12 cellular contexts compared by ENCODE assay signal in the genomic region with DNA sequence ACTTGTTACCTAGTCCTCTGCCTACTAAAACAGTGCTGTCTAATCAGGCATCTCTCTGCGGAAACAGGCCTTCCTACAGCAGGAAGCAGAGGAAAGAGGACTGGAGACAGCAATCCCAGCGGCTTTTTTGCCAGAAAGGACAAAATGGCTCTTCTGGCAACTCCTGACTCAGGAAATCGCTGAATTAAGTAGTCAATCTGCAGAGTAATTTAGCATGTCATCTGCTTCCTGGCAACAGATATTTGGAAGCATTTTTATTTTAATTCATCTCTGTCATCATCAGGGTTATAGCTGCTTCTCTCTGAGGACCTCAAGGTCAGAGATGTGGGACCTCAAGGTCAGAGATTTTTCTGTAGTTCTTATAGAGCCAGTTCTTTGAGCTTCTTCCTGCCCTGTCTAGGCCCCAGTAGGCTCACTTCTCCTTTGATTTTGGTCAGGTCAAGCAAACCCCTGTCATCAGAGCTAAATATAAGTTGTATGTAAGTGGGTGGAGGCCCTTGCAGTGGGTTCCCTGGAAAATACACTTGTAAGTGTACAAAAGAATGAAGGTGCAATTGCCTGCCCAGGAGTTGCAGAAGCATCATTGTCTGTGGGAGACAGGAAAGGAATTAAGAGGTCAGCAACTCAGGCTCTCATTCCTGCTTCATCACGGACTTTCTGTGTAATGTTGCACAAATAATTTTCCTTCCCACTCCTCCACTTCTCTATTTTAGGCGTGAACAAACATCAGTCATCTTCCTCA.
DNase-seq lines count a peak whose midpoint lies in the region; ATAC-seq, FAIRE-seq and TF ChIP-seq lines count a peak whose summit lies in the region.
"Had no signal": no experiment of that assay in that cellular context is flagged by ENCODE, and none has a peak within 500 bp of the region (broad histone marks: within the 10 kb centered on the region; RNA-seq: fewer than 3 reads in every experiment).

No MANE protein-coding gene starts in this region.

- H3K4me1 Mint-ChIP-seq in activated naive CD4-positive, alpha-beta T cell treated with anti-CD3 and anti-CD28 coated beads, Interleukin-2, amount 10 ng/mL, durations not matched to agents 7 days and 5 days, result no peaks in the 10 kb centered on the region

- H3K4me2 ChIP-seq in GM23248 (ENCODE audit: unreplicated experiment), result no peak overlapping the region

- H3K9me3 ChIP-seq in GM23248 (ENCODE audit: low read depth) (no peaks in the 10 kb centered on the region), body of pancreas (no peaks in the 10 kb centered on the region), kidney (ENCODE audit: control insufficient read depth in 1 of 2, low read length in 2 of 2) (no peaks in the 10 kb centered on the region)
- H3K9me3 ChIP-seq: ovary had no signal

- TF ChIP-seq POLR2A in body of pancreas (IDR thresholded peaks at IDR 0.05), result no peak

- peaks cover 4% of the 10 kb centered on the region for H3K27me3 Mint-ChIP-seq in activated naive CD4-positive, alpha-beta T cell treated with anti-CD3 and anti-CD28 coated beads, Interleukin-2, amount 10 ng/mL, durations not matched to agents 7 days and 5 days

- TF ChIP-seq CTCF in body of pancreas (IDR thresholded peaks at IDR 0.05) (no peak), kidney (IDR thresholded peaks at IDR 0.05; ENCODE audit: borderline replicate concordance, extremely low read depth, insufficient read depth) (no peak)

- H3K27me3 ChIP-seq in GM23248 (replicated peaks; ENCODE audit: insufficient read depth) (no peaks in the 10 kb centered on the region), body of pancreas (no peaks in the 10 kb centered on the region)
- H3K27me3 ChIP-seq: ovary had no signal

- H4K20me1 ChIP-seq in GM23248 (ENCODE audit: insufficient read depth), result no peaks in the 10 kb centered on the region

- no peaks in the 10 kb centered on the region for H3K79me2 ChIP-seq in GM23248 (ENCODE audit: insufficient read depth)

- CTCF ChIA-PET in activated naive CD4-positive, alpha-beta T cell treated with anti-CD3 and anti-CD28 coated beads, Interleukin-2, amount 10 ng/mL, durations not matched to agents 7 days and 5 days (lab: Charles Lee), result no interaction called here

- no peaks in the 10 kb centered on the region for H3K36me3 ChIP-seq in GM23248 (ENCODE audit: low read depth)
- no peaks in the 10 kb centered on the region for H3K36me3 ChIP-seq in body of pancreas (replicated peaks in 1 of 2; ENCODE audit: insufficient read depth in 1 of 2, low read depth in 2 of 2)
- no peaks in the 10 kb centered on the region for H3K36me3 ChIP-seq in kidney (ENCODE audit: control insufficient read depth in 1 of 2, insufficient read depth in 2 of 2, low read length in 2 of 2)
- H3K36me3 ChIP-seq: ovary had no signal

- no peak for DNase-seq in GM23248
- DNase-seq in body of pancreas, result peak in 1 of 4 donors; percentile 25
- no peak for DNase-seq in kidney
- no peak for DNase-seq in activated naive CD4-positive, alpha-beta T cell treated with anti-CD3 and anti-CD28 coated beads, Interleukin-2, amount 10 ng/mL, durations not matched to agents 7 days and 5 days
- DNase-seq in GDM1 (lab: John Stamatoyannopoulos, UW), result no peak
- DNase-seq: NCI-H524 treated with DMSO at 0.1 percent for 48 hours, ovary had no signal

- H3K9me2 ChIP-seq in GM23248 (ENCODE audit: insufficient read depth), result no peaks in the 10 kb centered on the region

- in situ Hi-C loops in GM23248 (cut with MboI), result no loop called here

- 55 to 60% methylated on average over 5 of the region's 5 CpGs for WGBS in GM23248 (ENCODE audit: low coverage in 1 of 2, low lambda C conversion rate in 2 of 2, missing lambda C conversion rate in 2 of 2), 2 experiments
- WGBS in body of pancreas, 2 donors, result 49 to 77% methylated on average over 5 of the region's 5 CpGs

- peak overlapping the region; percentile 62 for H2AFZ ChIP-seq in GM23248

- ATAC-seq in body of pancreas (peak; percentile 35), GM18502 (IDR thresholded peaks at IDR 0.05; ENCODE audit: poor library complexity, unreplicated experiment) (no peak), GM21619 (IDR thresholded peaks at IDR 0.05; ENCODE audit: unreplicated experiment) (no peak)

- H3K27ac ChIP-seq in GM23248 (no peak overlapping the region), body of pancreas (peak overlapping the region in 2 of 4 donors; percentile 10 to 47), kidney (ENCODE audit: low read depth in 2 of 2, low read length in 2 of 2) (no peak overlapping the region), skin epidermis (peak overlapping the region in 14 of 21 experiments; percentile 0 to 74 (median 48))

- H3K9ac ChIP-seq in GM23248, result no peak overlapping the region
- H3K9ac ChIP-seq in kidney (ENCODE audit: low read length in 2 of 2), result no peak overlapping the region

- intact Hi-C loops in body of pancreas (cut with DNase I) (no loop called here), kidney (cut with DNase I) (no loop called here)

- H3K4me3 ChIP-seq in GM23248 (no peak overlapping the region), body of pancreas (no peak overlapping the region), kidney (ENCODE audit: low read length in 2 of 2) (no peak overlapping the region), skin epidermis (no peak overlapping the region)
- H3K4me3 ChIP-seq: ovary had no signal

- no peaks in the 10 kb centered on the region for H3F3A ChIP-seq in GM23248 (ENCODE audit: insufficient read depth)

- H3K9me3 Mint-ChIP-seq in activated naive CD4-positive, alpha-beta T cell treated with anti-CD3 and anti-CD28 coated beads, Interleukin-2, amount 10 ng/mL, durations not matched to agents 7 days and 5 days, result no peaks in the 10 kb centered on the region
- H3K9me3 Mint-ChIP-seq: T-helper 1 cell treated with Interleukin-12 subunit alpha and Interleukin-12 subunit beta and Interleukin-4 antibody, amounts not matched to agents 30 μg/mL and 1 μg/mL, for 36 hours had no signal

- peaks cover 25% of the 10 kb centered on the region for H3K4me1 ChIP-seq in GM23248 (ENCODE audit: insufficient read depth)
- no peaks in the 10 kb centered on the region for H3K4me1 ChIP-seq in body of pancreas
- H3K4me1 ChIP-seq in kidney (ENCODE audit: control insufficient read depth in 1 of 2, insufficient read depth in 1 of 2, low read depth in 1 of 2, low read length in 2 of 2), result peaks cover 14 to 36% of the 10 kb centered on the region in 2 donors

- H3K4me3 Mint-ChIP-seq in activated naive CD4-positive, alpha-beta T cell treated with anti-CD3 and anti-CD28 coated beads, Interleukin-2, amount 10 ng/mL, durations not matched to agents 7 days and 5 days, result no peak overlapping the region
- H3K4me3 Mint-ChIP-seq: T-helper 1 cell treated with Interleukin-12 subunit alpha and Interleukin-12 subunit beta and Interleukin-4 antibody, amounts not matched to agents 30 μg/mL and 1 μg/mL, for 36 hours had no signal

- no peaks in the 10 kb centered on the region for H3K36me3 Mint-ChIP-seq in activated naive CD4-positive, alpha-beta T cell treated with anti-CD3 and anti-CD28 coated beads, Interleukin-2, amount 10 ng/mL, durations not matched to agents 7 days and 5 days

- H3K27ac Mint-ChIP-seq in activated naive CD4-positive, alpha-beta T cell treated with anti-CD3 and anti-CD28 coated beads, Interleukin-2, amount 10 ng/mL, durations not matched to agents 7 days and 5 days, result no peak overlapping the region
- H3K27ac Mint-ChIP-seq: T-helper 1 cell treated with Interleukin-12 subunit alpha and Interleukin-12 subunit beta and Interleukin-4 antibody, amounts not matched to agents 30 μg/mL and 1 μg/mL, for 36 hours had no signal

- peak; percentile 21 for FAIRE-seq in kidney (lab: Jason Lieb, UNC)
- FAIRE-seq: GM12891 had no signal

Comparison
In these comparisons a context has a peak if more than half of its experiments do, and no peak if none do; other contexts are left out.
1. H3K27ac ChIP-seq: peak in skin epidermis (14 of 21); none in GM23248 (single experiment) and kidney (0 of 2).